ENCODE assay signal across 14 cellular contexts in the genomic region with DNA sequence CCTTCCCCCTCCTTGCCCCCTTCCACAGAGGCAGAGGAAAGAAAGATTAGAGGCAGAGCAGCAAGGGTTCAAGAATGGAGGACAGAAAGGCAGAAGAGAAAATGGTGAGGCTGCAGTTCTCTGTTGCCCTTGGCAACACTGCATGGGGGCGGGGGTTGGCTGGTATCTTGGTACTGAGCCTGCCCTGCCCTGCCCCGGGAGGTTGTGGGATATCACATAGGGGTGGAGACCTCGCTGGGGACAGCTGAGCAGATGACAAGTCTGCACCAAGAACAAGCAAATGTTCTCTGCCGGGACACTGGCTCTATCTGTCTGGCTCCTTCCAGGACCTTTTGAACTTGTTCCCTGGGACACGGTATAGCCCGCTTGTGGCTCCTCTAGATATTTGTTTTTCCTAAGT. TPM values are rescaled to one million over a fixed set of nuclear protein-coding genes. Genes with fewer than 3 reads are reported as not detected.
DNase-seq lines count a peak whose midpoint lies in the region; ATAC-seq and TF ChIP-seq lines count a peak whose summit lies in the region.
"Had no signal": no experiment of that assay in that cellular context is flagged by ENCODE, and none has a peak within 500 bp of the region (broad histone marks: within the 10 kb centered on the region; RNA-seq: fewer than 3 reads in every experiment).

No MANE protein-coding gene starts in this region.

- H3K4me3 Mint-ChIP-seq in brain: peak overlapping the region in 4 of 5 experiments; percentile 4 to 61 (median 49)
- H3K4me3 Mint-ChIP-seq: activated T-helper 1 cell treated with anti-CD3 and anti-CD28 coated beads, Interleukin-12 subunit alpha, Interleukin-12 subunit beta, Interleukin-2, Interleukin-4 antibody, amounts not matched to agents 30 ng/mL and 10 ng/mL and 1 ng/mL, durations not matched to agents 14 hours and 24 hours and 36 hours had no signal

- H3K9me3 ChIP-seq in iPS-20b (ENCODE audit: insufficient read depth, low read depth, low read length): no peaks in the 10 kb centered on the region
- H3K9me3 ChIP-seq in testis: no peaks in the 10 kb centered on the region

- intact Hi-C loops in testis (cut with DNase I; ENCODE audit: low total_unique reads): no loop called here

- no peaks in the 10 kb centered on the region for H3K27me3 Mint-ChIP-seq in brain

- H3K4me3 ChIP-seq in iPS-20b (ENCODE audit: low read length): peak overlapping the region; percentile 42
- no peak overlapping the region for H3K4me3 ChIP-seq in testis
- H3K4me3 ChIP-seq: dorsolateral prefrontal cortex had no signal

- H3K27ac Mint-ChIP-seq in brain: peak overlapping the region in 3 of 5 experiments; percentile 41 to 74 (median 51)
- H3K27ac Mint-ChIP-seq: activated T-helper 1 cell treated with anti-CD3 and anti-CD28 coated beads, Interleukin-12 subunit alpha, Interleukin-12 subunit beta, Interleukin-2, Interleukin-4 antibody, amounts not matched to agents 30 ng/mL and 10 ng/mL and 1 ng/mL, durations not matched to agents 14 hours and 24 hours and 36 hours had no signal

- H3K36me3 Mint-ChIP-seq in brain: no peaks in the 10 kb centered on the region

- ATAC-seq in GM18505 (IDR thresholded peaks at IDR 0.05; ENCODE audit: unreplicated experiment): no peak

- H3K9me3 Mint-ChIP-seq in brain: no peaks in the 10 kb centered on the region
- H3K9me3 Mint-ChIP-seq: activated T-helper 1 cell treated with anti-CD3 and anti-CD28 coated beads, Interleukin-12 subunit alpha, Interleukin-12 subunit beta, Interleukin-2, Interleukin-4 antibody, amounts not matched to agents 30 ng/mL and 10 ng/mL and 1 ng/mL, durations not matched to agents 14 hours and 24 hours and 36 hours had no signal

- H3K36me3 ChIP-seq in iPS-20b (ENCODE audit: insufficient read depth, low read depth, low read length): no peaks in the 10 kb centered on the region
- no peaks in the 10 kb centered on the region for H3K36me3 ChIP-seq in testis (ENCODE audit: low read depth, missing control alignments)

- H3K27me3 ChIP-seq in iPS-20b (ENCODE audit: insufficient read depth, low read length) (no peaks in the 10 kb centered on the region), testis (no peaks in the 10 kb centered on the region)

- H3K4me1 ChIP-seq in iPS-20b (ENCODE audit: insufficient read depth, low read length): peaks cover 36% of the 10 kb centered on the region; the same call in 1 of the 2 replicates
- H3K4me1 ChIP-seq in testis: peaks cover 9% of the 10 kb centered on the region

- no peak overlapping the region for H3K9ac ChIP-seq in iPS-20b (ENCODE audit: low read depth, low read length)

- peaks cover 66% of the 10 kb centered on the region for H3K4me1 Mint-ChIP-seq in brain

- DNase-seq in NCI-H2227 (lab: John Stamatoyannopoulos, UW; ENCODE audit: unreplicated experiment) (peak; percentile 13), NCI-H2227 treated with DMSO at 0.1 percent for 48 hours (lab: John Stamatoyannopoulos, UW) (no peak), testis (peak; percentile 65), NCI-H2029 (lab: John Stamatoyannopoulos, UW) (no peak), NCI-H1105 (lab: John Stamatoyannopoulos, UW) (no peak)
- DNase-seq: 8988T, DND-41, dorsolateral prefrontal cortex, occipital lobe, T1000 had no signal

- H3K27ac ChIP-seq in iPS-20b (ENCODE audit: low read length) (no peak overlapping the region), testis (no peak overlapping the region)
- H3K27ac ChIP-seq: dorsolateral prefrontal cortex had no signal

- no peak for TF ChIP-seq POLR2A in testis (IDR thresholded peaks at IDR 0.05)
- no peak for TF ChIP-seq POLR2A in GM18505 (IDR thresholded peaks at IDR 0.05; ENCODE audit: borderline replicate concordance, extremely low read depth, insufficient read depth, insufficient read length)

- TF ChIP-seq CTCF in brain (conservative IDR thresholded peaks at IDR 0.05) (no peak), testis (IDR thresholded peaks at IDR 0.05) (no peak)

- WGBS in testis, 2 donors: 21 to 34% methylated on average over 4 to 5 of the region's 6 CpGs

RNA-seq across cellular contexts. Expression of a gene that starts 39.8 kb away (rescaled TPM):
- polyA plus RNA-seq in brain (ENCODE audit: insufficient read depth, low read depth, low replicate concordance) (1.7 TPM), testis (ENCODE audit: insufficient read depth, low read depth, low replicate concordance) (4.8 TPM)
- 10 to 100 TPM; 21.8 to 25.7 TPM for total RNA-seq in testis

Comparison
In these comparisons a context has a peak if more than half of its experiments do, and no peak if none do; other contexts are left out.
1. DNase-seq: peak in NCI-H2227 (single experiment) and testis (single experiment); none in NCI-H2227 treated with DMSO at 0.1 percent for 48 hours (single experiment), NCI-H2029 (single experiment) and NCI-H1105 (single experiment).